Comparison of ENCODE assay signal across 8 cellular contexts in the genomic region with DNA sequence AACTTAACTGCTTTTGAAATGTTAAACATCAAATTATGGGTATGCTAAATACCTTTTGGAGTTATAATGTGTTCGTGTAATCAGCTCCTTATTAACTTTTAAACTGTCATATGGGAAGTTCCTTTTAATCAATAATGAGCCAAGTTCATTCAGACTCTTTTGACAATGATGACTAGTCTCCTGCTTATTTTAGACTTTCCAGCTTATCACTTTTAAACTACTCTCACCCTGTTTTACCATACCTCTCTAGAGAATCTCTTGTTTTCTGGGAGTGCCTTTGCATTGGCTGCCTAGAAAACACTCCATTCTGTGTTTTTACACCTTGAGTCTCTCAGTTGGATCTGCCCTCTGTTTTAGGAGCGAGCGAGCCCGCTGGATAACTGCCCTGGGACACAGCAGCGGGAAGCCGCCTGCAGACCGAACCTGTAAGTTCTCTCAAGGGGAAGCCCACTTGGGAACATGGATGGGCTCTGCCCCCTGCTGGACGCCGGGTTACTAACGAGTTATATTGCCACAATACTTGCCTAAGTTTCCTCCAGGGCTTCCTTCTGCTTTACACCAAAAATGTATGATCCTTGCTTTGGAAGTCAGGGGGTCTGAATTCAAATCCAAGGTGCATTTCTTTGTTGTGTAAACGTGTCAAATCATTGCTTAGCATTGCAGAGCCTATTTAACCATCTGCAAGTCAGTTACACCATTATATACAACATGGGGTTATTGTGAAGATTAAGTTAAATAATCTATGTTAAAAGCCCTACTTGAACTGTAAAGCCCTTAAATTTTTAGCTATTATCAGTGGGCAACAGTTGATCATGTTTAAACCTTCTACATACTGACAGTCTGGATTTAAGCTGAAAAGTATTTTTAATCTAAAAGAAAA.
DNase-seq lines count a peak whose midpoint lies in the region; TF ChIP-seq lines count a peak whose summit lies in the region.

No MANE protein-coding gene starts in this region.

- WGBS in neuronal stem cell (ENCODE audit: extremely low coverage in 2 of 2, insufficient read length in 2 of 2, insufficient replicate concordance in 1 of 2), 2 donors: no CpG with 5 or more reads among the region's 11 CpGs

- H3K27ac ChIP-seq in Peyer's patch (no peak overlapping the region), neuronal stem cell (replicated peaks; ENCODE audit: low read length) (no peak overlapping the region), subcutaneous abdominal adipose tissue (ENCODE audit: low read depth, low read length) (no peak overlapping the region)

- no peak overlapping the region for H4K8ac ChIP-seq in neuronal stem cell (ENCODE audit: low read depth, low read length)

- H3K9me3 ChIP-seq in Peyer's patch (no peaks in the 10 kb centered on the region), neuronal stem cell (replicated peaks in 1 of 2; ENCODE audit: control insufficient read depth in 2 of 2, insufficient read depth in 1 of 2, low read depth in 1 of 2, low read length in 2 of 2) (peaks cover 0 to 2% of the 10 kb centered on the region in 2 donors), subcutaneous abdominal adipose tissue (ENCODE audit: control insufficient read depth in 5 of 5, low read length in 5 of 5) (no peaks in the 10 kb centered on the region)

- H3K4me2 ChIP-seq in neuronal stem cell (ENCODE audit: insufficient read depth, low read length, poor library complexity, severe bottlenecking): no peak overlapping the region

- no peak overlapping the region for H3K18ac ChIP-seq in neuronal stem cell (ENCODE audit: low read length)

- no peak overlapping the region for H2BK12ac ChIP-seq in neuronal stem cell (ENCODE audit: low read length)

- no peak overlapping the region for H2AK5ac ChIP-seq in neuronal stem cell (ENCODE audit: low read depth, low read length)

- peak; percentile 90 for DNase-seq in ELR (ENCODE audit: low read depth)
- DNase-seq in GOT3 (lab: John Stamatoyannopoulos, UW): peak; percentile 45
- peak; percentile 59 to 93 (median 90) for DNase-seq in Peyer's patch
- peak; percentile 22 for DNase-seq in activated T-helper 1 cell treated with Interleukin-2 at 50 U/mL for 16 hours (ENCODE audit: low read depth)
- peak; percentile 92 for DNase-seq in fibroblast of the aortic adventitia (ENCODE audit: low read depth)
- peak; percentile 80 for DNase-seq in neuronal stem cell (ENCODE audit: low spot score)

- no peak overlapping the region for H4K91ac ChIP-seq in neuronal stem cell (ENCODE audit: low read depth, low read length, poor library complexity)

- no peak overlapping the region for H2BK15ac ChIP-seq in neuronal stem cell (ENCODE audit: low read length)

- no peaks in the 10 kb centered on the region for H3K79me1 ChIP-seq in neuronal stem cell (ENCODE audit: low read depth, low read length)

- no peak overlapping the region for H3K4ac ChIP-seq in neuronal stem cell (ENCODE audit: low read length)

- no peak overlapping the region for H2BK5ac ChIP-seq in neuronal stem cell (ENCODE audit: low read length)

- H3K27me3 ChIP-seq in Peyer's patch (no peaks in the 10 kb centered on the region), neuronal stem cell (ENCODE audit: control insufficient read depth in 3 of 3, insufficient read depth in 3 of 3, low read depth in 1 of 3, low read length in 3 of 3) (no peaks in the 10 kb centered on the region), subcutaneous abdominal adipose tissue (ENCODE audit: control insufficient read depth in 5 of 5, insufficient read depth in 4 of 5, low read length in 5 of 5) (no peaks in the 10 kb centered on the region)

- no peak overlapping the region for H2AFZ ChIP-seq in neuronal stem cell (ENCODE audit: low read length)

- H3K4me3 ChIP-seq in Peyer's patch: no peak overlapping the region
- no peak overlapping the region for H3K4me3 ChIP-seq in fibroblast of the aortic adventitia (ENCODE audit: low read depth, low read length)
- H3K4me3 ChIP-seq in neuronal stem cell (ENCODE audit: low read length in 2 of 2): no peak overlapping the region
- H3K4me3 ChIP-seq in subcutaneous abdominal adipose tissue (ENCODE audit: low read depth in 1 of 5, low read length in 5 of 5): peak overlapping the region in 4 of 5 donors; percentile 24 to 39 (median 32)

- no peak for TF ChIP-seq POLR2A in Peyer's patch (IDR thresholded peaks at IDR 0.05)

- TF ChIP-seq CTCF in LNCAP (IDR thresholded peaks at IDR 0.05) (peak; percentile 87), Peyer's patch (IDR thresholded peaks at IDR 0.05) (peak; percentile 20 to 92 (median 78)), fibroblast of the aortic adventitia (IDR thresholded peaks at IDR 0.05; ENCODE audit: insufficient read depth, low read length) (peak; percentile 93)

- peaks cover 0 to 42% (median 0%) of the 10 kb centered on the region in 3 donors for H3K36me3 ChIP-seq in Peyer's patch
- H3K36me3 ChIP-seq in neuronal stem cell (replicated peaks in 1 of 2; ENCODE audit: control insufficient read depth in 2 of 2, insufficient read depth in 2 of 2, low read length in 2 of 2): peaks cover 5 to 80% of the 10 kb centered on the region in 2 donors
- peaks cover 25 to 50% (median 36%) of the 10 kb centered on the region in 5 donors for H3K36me3 ChIP-seq in subcutaneous abdominal adipose tissue (ENCODE audit: control insufficient read depth in 5 of 5, insufficient read depth in 5 of 5, low read length in 5 of 5)

- no peak overlapping the region for H3K9ac ChIP-seq in neuronal stem cell (ENCODE audit: low read depth, low read length, poor library complexity)
- H3K9ac ChIP-seq in subcutaneous abdominal adipose tissue (ENCODE audit: low read length in 5 of 5): no peak overlapping the region

- H3K23ac ChIP-seq in neuronal stem cell (ENCODE audit: low read depth, low read length, poor library complexity): no peak overlapping the region

- no peaks in the 10 kb centered on the region for H3K4me1 ChIP-seq in Peyer's patch
- H3K4me1 ChIP-seq in neuronal stem cell (ENCODE audit: control insufficient read depth in 2 of 2, insufficient read depth in 1 of 2, low read depth in 1 of 2, low read length in 2 of 2): peaks cover 12 to 13% of the 10 kb centered on the region in 2 donors
- peaks cover 0 to 4% (median 4%) of the 10 kb centered on the region in 5 donors for H3K4me1 ChIP-seq in subcutaneous abdominal adipose tissue (ENCODE audit: control insufficient read depth in 5 of 5, insufficient read depth in 5 of 5, low read length in 5 of 5)

- H3K14ac ChIP-seq in neuronal stem cell (ENCODE audit: low read length): no peak overlapping the region

- H2BK120ac ChIP-seq in neuronal stem cell (ENCODE audit: low read depth, low read length): no peak overlapping the region

Comparison
In these comparisons a context has a peak if more than half of its experiments do, and no peak if none do; other contexts are left out.
1. DNase-seq: peak in every context shown above with its lines; median percentile 92 in fibroblast of the aortic adventitia; 90 in ELR; 90 in Peyer's patch; 80 in neuronal stem cell; 45 in GOT3; 22 in activated T-helper 1 cell treated with Interleukin-2 at 50 U/mL for 16 hours.
2. H3K4me3 ChIP-seq: peak in subcutaneous abdominal adipose tissue (4 of 5); none in Peyer's patch (0 of 4), fibroblast of the aortic adventitia (single experiment) and neuronal stem cell (0 of 2).
3. Peak in every context shown above with its lines, with median percentiles within 50 percentile points of each other: CTCF ChIP-seq.